Comparison of ENCODE assay signal across 10 cellular contexts in genomic region chr15:34616613-34617012, GRCh38. TPM values are rescaled to one million over a fixed set of nuclear protein-coding genes. Genes with fewer than 3 reads are reported as not detected.
A peak's percentile ranks its signal among the peaks of the same experiment; 100 is the strongest.
DNase-seq lines count a peak whose midpoint lies in the region; ATAC-seq, FAIRE-seq and TF ChIP-seq lines count a peak whose summit lies in the region.
"Had no signal": no experiment of that assay in that cellular context is flagged by ENCODE, and none has a peak within 500 bp of the region (broad histone marks: within the 10 kb centered on the region; RNA-seq: fewer than 3 reads in every experiment).

No MANE protein-coding gene starts in this region.

- no peak overlapping the region for H4K91ac ChIP-seq in mesenchymal stem cell (ENCODE audit: low read length)

- no peak overlapping the region for H3K18ac ChIP-seq in mesenchymal stem cell (ENCODE audit: low read depth in 1 of 2, low read length in 2 of 2)

- H2BK120ac ChIP-seq in mesenchymal stem cell (ENCODE audit: low read depth, low read length) = no peak overlapping the region

- no peak overlapping the region for H2BK12ac ChIP-seq in mesenchymal stem cell (ENCODE audit: low read length in 2 of 2)

- no peak overlapping the region for H3K23ac ChIP-seq in mesenchymal stem cell (ENCODE audit: low read length in 2 of 2)

- H2BK5ac ChIP-seq in mesenchymal stem cell (ENCODE audit: low read depth, low read length, poor library complexity, severe bottlenecking) = no peak overlapping the region

- no peak overlapping the region for H3K9ac ChIP-seq in mesenchymal stem cell (ENCODE audit: low read length)

- H3K4me3 ChIP-seq in mesenchymal stem cell (ENCODE audit: insufficient read depth in 1 of 2, low read depth in 1 of 2, low read length in 2 of 2) = no peak overlapping the region

- H3K4me2 ChIP-seq in mesenchymal stem cell (ENCODE audit: low read length, poor library complexity, severe bottlenecking) = no peak overlapping the region

- no peak overlapping the region for H2AFZ ChIP-seq in mesenchymal stem cell (ENCODE audit: low read depth, low read length)

- H3K27ac ChIP-seq in mesenchymal stem cell (ENCODE audit: low read length, poor library complexity, severe bottlenecking) = no peak overlapping the region

- H3K36me3 ChIP-seq in mesenchymal stem cell (ENCODE audit: control insufficient read depth in 1 of 2, insufficient read depth in 2 of 2, low read depth in 1 of 2, low read length in 2 of 2) = no peaks in the 10 kb centered on the region

- H3K79me1 ChIP-seq in mesenchymal stem cell (replicated peaks; ENCODE audit: low read length, poor library complexity, severe bottlenecking) = no peaks in the 10 kb centered on the region

- no peak overlapping the region for H2AK5ac ChIP-seq in mesenchymal stem cell (ENCODE audit: low read length, severe bottlenecking)

- FAIRE-seq in D721Med (lab: Jason Lieb, UNC) = no peak

- no peak overlapping the region for H2BK15ac ChIP-seq in mesenchymal stem cell (ENCODE audit: low read depth, poor library complexity, severe bottlenecking)

- H3K4ac ChIP-seq in mesenchymal stem cell (ENCODE audit: low read depth in 1 of 2, low read length in 2 of 2) = no peak overlapping the region

- no peaks in the 10 kb centered on the region for H3K4me1 ChIP-seq in mesenchymal stem cell (ENCODE audit: control insufficient read depth, insufficient read depth, low read depth, low read length)

- no peak overlapping the region for H3K14ac ChIP-seq in mesenchymal stem cell (ENCODE audit: low read length in 2 of 2)

- H4K8ac ChIP-seq in mesenchymal stem cell (ENCODE audit: low read length) = no peak overlapping the region

- no peak for ATAC-seq in GM21576 (IDR thresholded peaks at IDR 0.05; ENCODE audit: unreplicated experiment)
- no peak for ATAC-seq in sciatic nerve
- ATAC-seq: left colon had no signal

- intact Hi-C loops in sciatic nerve (cut with DNase I) = no loop called here

- no peaks in the 10 kb centered on the region for H3K9me3 ChIP-seq in mesenchymal stem cell (ENCODE audit: control insufficient read depth, low read length)

- H3K27me3 ChIP-seq in mesenchymal stem cell (ENCODE audit: control insufficient read depth in 1 of 2, insufficient read depth in 1 of 2, low read length in 2 of 2) = peaks cover 4 to 23% of the 10 kb centered on the region in 2 experiments

- WGBS in mesenchymal stem cell = 33% methylated on average over 2 of the region's 5 CpGs

- in situ Hi-C loops in KBM-7 (cut with MboI; ENCODE audit: low pct_unique_long_range_greater_than_20kb, low sequenced_read_pairs) = loop anchor here (25.0 kb wide), 1 partner anchor 296 kb away; no protein-coding TSS in a partner anchor

- peak; percentile 21 for TF ChIP-seq CTCF in D721Med (IDR thresholded peaks at IDR 0.05; ENCODE audit: insufficient read depth, missing control alignments)

- no peak for DNase-seq in D721Med (ENCODE audit: insufficient read length, low spot score)
- DNase-seq in KBM-7 = peak; percentile 46
- DNase-seq in brain pericyte (ENCODE audit: low read depth, low spot score) = peak; percentile 5
- peak; percentile 37 for DNase-seq in mesenchymal stem cell
- no peak for DNase-seq in sciatic nerve (ENCODE audit: low spot score)
- DNase-seq in central memory CD4-positive, alpha-beta T cell = no peak
- no peak for DNase-seq in globus pallidus (ENCODE audit: low spot score)
- DNase-seq: activated T-cell treated with anti-CD3 and anti-CD28 coated beads, Interleukin-2, amount 50 U/mL, for 24 hours; left colon had no signal

RNA-seq across cellular contexts. Expression of gene GOLGA8B, which starts 33.2 kb away (rescaled TPM):
- 11.8 TPM for polyA plus RNA-seq in mesenchymal stem cell (2013, experiment 1 of 2)
- polyA plus RNA-seq in mesenchymal stem cell (2013, experiment 2 of 2) = 10.6 TPM
- 112 TPM for total RNA-seq in sciatic nerve

Comparison
In these comparisons a context has a peak if more than half of its experiments do, and no peak if none do; other contexts are left out.
1. DNase-seq: peak in KBM-7 (single experiment), brain pericyte (single experiment) and mesenchymal stem cell (single experiment); none in D721Med (single experiment), sciatic nerve (single experiment), central memory CD4-positive, alpha-beta T cell (single experiment) and globus pallidus (single experiment).